ENCODE assay signal across 13 cellular contexts in genomic region chrX:112834016-112834855, GRCh38. TPM values are rescaled to one million over a fixed set of nuclear protein-coding genes. Genes with fewer than 3 reads are reported as not detected.
DNase-seq lines count a peak whose midpoint lies in the region; ATAC-seq and TF ChIP-seq lines count a peak whose summit lies in the region.
"Had no signal": no experiment of that assay in that cellular context is flagged by ENCODE, and none has a peak within 500 bp of the region (broad histone marks: within the 10 kb centered on the region; RNA-seq: fewer than 3 reads in every experiment).

No MANE protein-coding gene starts in this region.

- no peak for TF ChIP-seq EP300 in Ishikawa (IDR thresholded peaks at IDR 0.05; ENCODE audit: borderline replicate concordance)

- H3K4me1 Mint-ChIP-seq in mesothelial cell of epicardium: peaks cover 86% of the 10 kb centered on the region
- peaks cover 0 to 6% of the 10 kb centered on the region in 2 donors for H3K4me1 Mint-ChIP-seq in immature natural killer cell

- H3K4me3 ChIP-seq in choroid plexus epithelial cell (ENCODE audit: low read depth, low read length): no peak overlapping the region
- H3K4me3 ChIP-seq: uterus had no signal

- no peaks in the 10 kb centered on the region for H3K9me3 Mint-ChIP-seq in mesothelial cell of epicardium
- H3K9me3 Mint-ChIP-seq in immature natural killer cell: no peaks in the 10 kb centered on the region

- TF ChIP-seq RAD21 in Ishikawa (IDR thresholded peaks at IDR 0.05; ENCODE audit: low read depth): no peak

- H3K36me3 Mint-ChIP-seq in mesothelial cell of epicardium (peaks cover 14% of the 10 kb centered on the region), immature natural killer cell (peaks cover 0 to 2% (median 0%) of the 10 kb centered on the region in 3 donors)

- H3K4me3 Mint-ChIP-seq in mesothelial cell of epicardium: peak overlapping the region; percentile 47
- no peak overlapping the region for H3K4me3 Mint-ChIP-seq in immature natural killer cell

- DNase-seq in AG08396 (ENCODE audit: low spot score) (peak; percentile 26), choroid plexus epithelial cell (ENCODE audit: low read depth) (peak; percentile 16), mesothelial cell of epicardium (ENCODE audit: low spot score in 2 of 2, unreplicated experiment in 2 of 2) (no peak), immature natural killer cell (no peak), COLO668 (lab: John Stamatoyannopoulos, UW; ENCODE audit: unreplicated experiment) (no peak)
- DNase-seq in activated T-cell treated with anti-CD3 and anti-CD28 coated beads, Interleukin-2, amount 50 U/mL, for 1 hour: no peak
- DNase-seq: midbrain, posterior cingulate gyrus, SW 1271, uterus had no signal

- ATAC-seq in GM21737 (IDR thresholded peaks at IDR 0.05; ENCODE audit: unreplicated experiment): no peak
- ATAC-seq: activated CD4-positive, CD25-positive, alpha-beta regulatory T cell treated with anti-CD3 and anti-CD28 coated beads, Interleukin-2, amount 50 U/mL, for 24 hours had no signal

- H3K27ac Mint-ChIP-seq in mesothelial cell of epicardium: peak overlapping the region; percentile 95
- H3K27ac Mint-ChIP-seq in immature natural killer cell: no peak overlapping the region

- TF ChIP-seq CTCF in choroid plexus epithelial cell (conservative IDR thresholded peaks at IDR 0.05; ENCODE audit: low read depth, low read length): no peak
- TF ChIP-seq CTCF in mesothelial cell of epicardium (IDR thresholded peaks at IDR 0.05; ENCODE audit: unreplicated experiment): no peak

- H3K27me3 Mint-ChIP-seq in mesothelial cell of epicardium (ENCODE audit: low read depth): no peaks in the 10 kb centered on the region
- peaks cover 0 to 4% (median 2%) of the 10 kb centered on the region in 3 donors for H3K27me3 Mint-ChIP-seq in immature natural killer cell (ENCODE audit: low read depth in 3 of 3)

TF ChIP-seq in Ishikawa, 13 proteins besides CTCF, POLR2A, EP300 and RAD21:
- TF ChIP-seq YY1 (IDR thresholded peaks at IDR 0.05; ENCODE audit: low read depth) (no peak), TCF12 (IDR thresholded peaks at IDR 0.05; ENCODE audit: low read depth) (no peak), TEAD4 (IDR thresholded peaks at IDR 0.05) (peak; percentile 71)
- TF ChIP-seq, protein P1, sequence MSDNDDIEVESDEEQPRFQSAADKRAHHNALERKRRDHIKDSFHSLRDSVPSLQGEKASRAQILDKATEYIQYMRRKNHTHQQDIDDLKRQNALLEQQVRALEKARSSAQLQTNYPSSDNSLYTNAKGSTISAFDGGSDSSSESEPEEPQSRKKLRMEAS (IDR thresholded peaks at IDR 0.05): no peak
TF ChIP-seq in Ishikawa: peak in this region for 1.

RNA-seq across cellular contexts. Expression of gene AMOT, which starts 6.4 kb away (rescaled TPM):
- 343 to 361 TPM (median 359 TPM) in 3 replicates for total RNA-seq in mesothelial cell of epicardium
- polyA plus RNA-seq in immature natural killer cell: 1 to 10 TPM; 4.0 to 8.1 (median 5.0) TPM

Comparison
In these comparisons a context has a peak if more than half of its experiments do, and no peak if none do; other contexts are left out.
1. DNase-seq: peak in AG08396 (single experiment) and choroid plexus epithelial cell (single experiment); none in mesothelial cell of epicardium (0 of 2), immature natural killer cell (0 of 3), COLO668 (single experiment) and activated T-cell treated with anti-CD3 and anti-CD28 coated beads, Interleukin-2, amount 50 U/mL, for 1 hour (single experiment).